In genomic region chr4:26345541-26345940, GRCh38 we compare ENCODE assay signal across 13 cellular contexts. TPM values are rescaled to one million over a fixed set of nuclear protein-coding genes. Genes with fewer than 3 reads are reported as not detected.
DNase-seq lines count a peak whose midpoint lies in the region; ATAC-seq and TF ChIP-seq lines count a peak whose summit lies in the region.
"Had no signal": no experiment of that assay in that cellular context is flagged by ENCODE, and none has a peak within 500 bp of the region (broad histone marks: within the 10 kb centered on the region; RNA-seq: fewer than 3 reads in every experiment).

No MANE protein-coding gene starts in this region.

- H3K27me3 ChIP-seq in BLaER1 (no peaks in the 10 kb centered on the region), neutrophil (no peaks in the 10 kb centered on the region)
- no peaks in the 10 kb centered on the region for H3K27me3 ChIP-seq in effector memory CD4-positive, alpha-beta T cell (replicated peaks; ENCODE audit: control insufficient read depth, insufficient read depth, low read length, poor library complexity, severe bottlenecking)
- H3K27me3 ChIP-seq: gastroesophageal sphincter had no signal

- peaks cover 21% of the 10 kb centered on the region for H3K4me1 ChIP-seq in BLaER1
- H3K4me1 ChIP-seq in neutrophil (ENCODE audit: control insufficient read depth in 1 of 2, insufficient read depth in 1 of 2, low read depth in 1 of 2, low read length in 1 of 2): peaks cover 19 to 25% of the 10 kb centered on the region in 2 experiments
- peaks cover 3% of the 10 kb centered on the region for H3K4me1 ChIP-seq in effector memory CD4-positive, alpha-beta T cell (ENCODE audit: control insufficient read depth, insufficient read depth, low read length, poor library complexity, severe bottlenecking)

- no peak overlapping the region for H3K9ac ChIP-seq in BLaER1

- H3K36me3 ChIP-seq in BLaER1 (peaks cover 15% of the 10 kb centered on the region), neutrophil (no peaks in the 10 kb centered on the region)
- H3K36me3 ChIP-seq in effector memory CD4-positive, alpha-beta T cell (ENCODE audit: control insufficient read depth, insufficient read depth, low read length): no peaks in the 10 kb centered on the region
- H3K36me3 ChIP-seq: gastroesophageal sphincter had no signal

- H3K4me3 ChIP-seq in BLaER1: no peak overlapping the region
- H3K4me3 ChIP-seq in neutrophil (ENCODE audit: low read depth in 1 of 2, low read length in 1 of 2): no peak overlapping the region
- H3K4me3 ChIP-seq in effector memory CD4-positive, alpha-beta T cell (ENCODE audit: insufficient read depth, low read depth, low read length, poor library complexity, severe bottlenecking): no peak overlapping the region

- no peak for TF ChIP-seq CTCF in neutrophil (IDR thresholded peaks at IDR 0.05)

- H3K4me2 ChIP-seq in BLaER1: peak overlapping the region; percentile 6; the same call in 1 of the 2 replicates

- DNase-seq in caudate nucleus (lab: John Stamatoyannopoulos, UW) (no peak), SK-N-DZ (ENCODE audit: low spot score) (no peak), NCI-H774 (lab: John Stamatoyannopoulos, UW) (no peak), NCI-H345 (lab: John Stamatoyannopoulos, UW) (no peak)
- DNase-seq in effector memory CD4-positive, alpha-beta T cell: no peak
- DNase-seq: activated naive CD4-positive, alpha-beta T cell treated with anti-CD3 and anti-CD28 coated beads for 36 hours; effector CD8-positive, alpha-beta T cell; NCI-H1092; stimulated activated CD4-positive, alpha-beta T cell treated with anti-CD3 and anti-CD28 coated beads, Interleukin-12 subunit alpha, Interleukin-12 subunit beta, amount 100 ng/mL, for 4 hours had no signal

- H3K27ac ChIP-seq in BLaER1 (no peak overlapping the region), caudate nucleus (ENCODE audit: low read depth, low read length) (peak overlapping the region; percentile 86), neutrophil (peak overlapping the region; percentile 8)
- H3K27ac ChIP-seq in effector memory CD4-positive, alpha-beta T cell (ENCODE audit: insufficient read depth, low read length, poor library complexity, severe bottlenecking): no peak overlapping the region
- H3K27ac ChIP-seq: gastroesophageal sphincter had no signal

- peak; percentile 58 for ATAC-seq in GM21717 (IDR thresholded peaks at IDR 0.05; ENCODE audit: unreplicated experiment)
- ATAC-seq: gastroesophageal sphincter had no signal

- H3K9me3 ChIP-seq in BLaER1: no peaks in the 10 kb centered on the region
- H3K9me3 ChIP-seq in neutrophil: no peaks in the 10 kb centered on the region
- no peaks in the 10 kb centered on the region for H3K9me3 ChIP-seq in effector memory CD4-positive, alpha-beta T cell (ENCODE audit: control insufficient read depth, low read length)
- H3K9me3 ChIP-seq: gastroesophageal sphincter had no signal

- peaks cover 100% of the 10 kb centered on the region for H4K20me1 ChIP-seq in BLaER1

RNA-seq across cellular contexts. Expression of gene RBPJ, which starts 24.7 kb away (rescaled TPM):
- polyA plus RNA-seq in SK-N-DZ (2014; cell fraction: cytosol; rRNA removed): 62.0 and 77.4 TPM in 2 replicates
- 56.1 and 64.9 TPM in 2 replicates for polyA plus RNA-seq in SK-N-DZ (2014; cell fraction: nucleus; rRNA removed)

Comparison
In these comparisons a context has a peak if more than half of its experiments do, and no peak if none do; other contexts are left out.
1. H3K27ac ChIP-seq: peak in caudate nucleus (single experiment) and neutrophil (single experiment); none in BLaER1 (single experiment) and effector memory CD4-positive, alpha-beta T cell (single experiment).